8 cellular contexts compared by ENCODE assay signal in genomic region chr4:110970642-110971041, GRCh38.
DNase-seq lines count a peak whose midpoint lies in the region; ATAC-seq and TF ChIP-seq lines count a peak whose summit lies in the region.

No MANE protein-coding gene starts in this region.

- H3K36me3 ChIP-seq in cardiac muscle cell = no peaks in the 10 kb centered on the region
- H3K36me3 ChIP-seq in right atrium auricular region = no peaks in the 10 kb centered on the region
- no peaks in the 10 kb centered on the region for H3K36me3 ChIP-seq in HEK293 (ENCODE audit: control insufficient read depth in 2 of 2, insufficient read depth in 1 of 2, low read length in 2 of 2)
- H3K36me3 ChIP-seq in psoas muscle (ENCODE audit: insufficient read depth in 1 of 2, low read depth in 1 of 2) = no peaks in the 10 kb centered on the region

- POLR2A ChIA-PET in HEK293 (lab: Yijun Ruan, JAX) = no interaction called here

- H3K27me3 ChIP-seq in cardiac muscle cell (peaks cover 14% of the 10 kb centered on the region), right atrium auricular region (no peaks in the 10 kb centered on the region), psoas muscle (ENCODE audit: insufficient read depth in 3 of 3, low read length in 2 of 3) (no peaks in the 10 kb centered on the region)

- H3K9me3 ChIP-seq in cardiac muscle cell (ENCODE audit: low read depth) (no peaks in the 10 kb centered on the region), right atrium auricular region (no peaks in the 10 kb centered on the region), HEK293 (ENCODE audit: control insufficient read depth, insufficient read depth, low read depth, low read length) (no peaks in the 10 kb centered on the region), psoas muscle (no peaks in the 10 kb centered on the region)

- CTCF ChIA-PET in HEK293 (lab: Yijun Ruan, JAX) = interaction anchor here (0.7 to 1.4 kb wide), 3 partner anchors 9 to 21 kb away, joined by 3 to 11 read pairs (median 5); no protein-coding TSS in a partner anchor

- intact Hi-C loops in psoas muscle (cut with DNase I) = loop anchor here in 1 of 2 donors (5.0 to 10.0 kb wide), 2 partner anchors 314 to 338 kb away; no protein-coding TSS in a partner anchor

- H3K4me1 ChIP-seq in cardiac muscle cell (ENCODE audit: low read depth) (no peaks in the 10 kb centered on the region), right atrium auricular region (no peaks in the 10 kb centered on the region), HEK293 (ENCODE audit: control insufficient read depth, insufficient read depth, low read length) (no peaks in the 10 kb centered on the region), psoas muscle (no peaks in the 10 kb centered on the region)

- 15 to 23% (median 20%) methylated on average over 3 of the region's 3 CpGs for WGBS in psoas muscle, 3 donors

- H3K4me3 ChIP-seq in cardiac muscle cell (no peak overlapping the region), right atrium auricular region (no peak overlapping the region), HEK293 (ENCODE audit: low read depth, low read length) (no peak overlapping the region), choroid plexus epithelial cell (ENCODE audit: low read depth, low read length) (no peak overlapping the region), psoas muscle (no peak overlapping the region)

- DNase-seq in cardiac muscle cell (ENCODE audit: low read depth in 1 of 2, low spot score in 1 of 2) = peak; percentile 56 to 69
- no peak for DNase-seq in right atrium auricular region (ENCODE audit: low spot score)
- DNase-seq in NAMALWA (ENCODE audit: low spot score) = peak; percentile 87
- peak; percentile 10 for DNase-seq in choroid plexus epithelial cell (ENCODE audit: low read depth)
- peak in 1 of 2 donors; percentile 41 for DNase-seq in psoas muscle
- no peak for DNase-seq in superior temporal gyrus (ENCODE audit: extremely low spot score)
- DNase-seq in activated naive CD4-positive, alpha-beta T cell treated with Interleukin-2 at 50 U/mL for 16 hours = no peak

- TF ChIP-seq CTCF in cardiac muscle cell (IDR thresholded peaks at IDR 0.05; ENCODE audit: low read depth, low read length) (peak; percentile 59), right atrium auricular region (IDR thresholded peaks at IDR 0.05) (peak in 1 of 2 donors; percentile 22), HEK293 (tag by site-specific recombination; IDR thresholded peaks at IDR 0.05) (no peak; the same call in 1 of the 2 replicates), choroid plexus epithelial cell (conservative IDR thresholded peaks at IDR 0.05; ENCODE audit: low read depth, low read length) (peak; percentile 30), psoas muscle (IDR thresholded peaks at IDR 0.05) (peak; percentile 49)

- H3K27ac ChIP-seq in cardiac muscle cell (no peak overlapping the region), right atrium auricular region (no peak overlapping the region), HEK293 (ENCODE audit: extremely low read depth, low read depth, low read length) (no peak overlapping the region), psoas muscle (no peak overlapping the region)

- ATAC-seq in psoas muscle = peak; percentile 58 to 88 (median 72)

TF ChIP-seq in HEK293, 187 proteins besides CTCF, POLR2A, EP300 and RAD21:
- no peak for TF ChIP-seq ZNF76 (tag by site-specific recombination; IDR thresholded peaks at IDR 0.05; ENCODE audit: borderline replicate concordance, low read depth)
- TF ChIP-seq ZSCAN5A (tag by site-specific recombination; IDR thresholded peaks at IDR 0.05) = no peak
- TF ChIP-seq ZNF175 (tag by site-specific recombination; IDR thresholded peaks at IDR 0.05) = no peak
- no peak for TF ChIP-seq ZNF416 (tag by site-specific recombination; IDR thresholded peaks at IDR 0.05)
- TF ChIP-seq ZBTB17 (tag by site-specific recombination; IDR thresholded peaks at IDR 0.05) = no peak
- no peak for TF ChIP-seq ZFP69B (tag by site-specific recombination; IDR thresholded peaks at IDR 0.05)
- no peak for TF ChIP-seq ZSCAN30 (tag by site-specific recombination; IDR thresholded peaks at IDR 0.05)
- TF ChIP-seq ATF2 (tag by site-specific recombination; IDR thresholded peaks at IDR 0.05; ENCODE audit: low read depth) = no peak
- no peak for TF ChIP-seq ZNF501 (tag by site-specific recombination; IDR thresholded peaks at IDR 0.05)
- TF ChIP-seq ZNF660 (tag by site-specific recombination; IDR thresholded peaks at IDR 0.05) = peak; percentile 50; the same call in 1 of the 2 replicates
- no peak for TF ChIP-seq ZNF558 (tag by site-specific recombination; IDR thresholded peaks at IDR 0.05)
- TF ChIP-seq MZF1 (tag by site-specific recombination; IDR thresholded peaks at IDR 0.05; ENCODE audit: borderline replicate concordance) = no peak
- TF ChIP-seq ZNF280D (tag by site-specific recombination; IDR thresholded peaks at IDR 0.05) = no peak
- no peak for TF ChIP-seq ZNF843 (tag by site-specific recombination; IDR thresholded peaks at IDR 0.05)
- peak; percentile 63 for TF ChIP-seq ZNF654 (tag by site-specific recombination; IDR thresholded peaks at IDR 0.05; ENCODE audit: low read depth)
- no peak for TF ChIP-seq HIC1 (tag by site-specific recombination; IDR thresholded peaks at IDR 0.05)

Comparison
In these comparisons a context has a peak if more than half of its experiments do, and no peak if none do; other contexts are left out.
1. DNase-seq: peak in cardiac muscle cell (2 of 2), NAMALWA (single experiment) and choroid plexus epithelial cell (single experiment); none in right atrium auricular region (single experiment), superior temporal gyrus (single experiment) and activated naive CD4-positive, alpha-beta T cell treated with Interleukin-2 at 50 U/mL for 16 hours (single experiment).